Comparison of ENCODE assay signal across 13 cellular contexts in the genomic region with DNA sequence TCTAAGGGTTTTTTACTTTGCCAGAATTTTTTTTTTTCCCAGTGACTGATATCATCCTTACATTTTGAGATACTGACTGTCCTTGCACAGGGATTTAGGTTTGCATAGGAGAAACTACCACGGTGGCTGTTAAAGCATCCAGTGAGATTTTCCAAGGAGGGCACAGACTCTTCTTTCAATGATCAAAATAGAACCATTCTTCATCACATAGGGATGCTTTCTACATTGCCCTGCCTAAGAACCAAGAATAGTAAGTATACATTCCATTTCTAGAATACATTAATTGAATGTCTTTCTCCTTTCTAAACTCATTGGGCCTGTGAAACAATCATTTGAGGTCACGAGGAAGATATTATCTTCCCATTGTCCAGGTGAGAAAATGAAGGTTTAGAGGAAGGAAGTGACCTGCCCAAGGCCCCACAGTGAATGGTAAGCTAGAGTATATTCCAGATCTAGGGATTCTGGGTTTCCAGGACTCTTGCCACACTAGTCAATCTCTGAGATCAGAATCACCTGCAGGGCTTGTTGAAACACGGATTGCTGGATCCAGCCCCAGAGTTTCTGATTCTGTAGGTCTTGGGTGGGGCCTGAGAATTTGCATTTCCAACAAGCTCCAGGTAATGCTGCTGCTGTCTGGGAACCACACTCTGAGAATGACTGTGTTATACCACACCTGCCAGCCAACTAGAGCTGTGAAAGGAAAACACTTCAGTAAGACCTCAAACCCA. TPM values are rescaled to one million over a fixed set of nuclear protein-coding genes. Genes with fewer than 3 reads are reported as not detected.
DNase-seq lines count a peak whose midpoint lies in the region; ATAC-seq and TF ChIP-seq lines count a peak whose summit lies in the region.
"Had no signal": no experiment of that assay in that cellular context is flagged by ENCODE, and none has a peak within 500 bp of the region (broad histone marks: within the 10 kb centered on the region; RNA-seq: fewer than 3 reads in every experiment).

No MANE protein-coding gene starts in this region.

- DNase-seq in activated CD4-positive, alpha-beta T cell treated with anti-CD3 and anti-CD28 coated beads, Interleukin-2, amount 10 ng/mL, durations not matched to agents 7 days and 5 days: no peak
- DNase-seq in activated CD4-positive, alpha-beta T cell treated with anti-CD3 and anti-CD28 coated beads, Interleukin-2, amount 50 U/mL, for 4 hours: no peak
- DNase-seq in activated B cell treated with CpG ODN at 0.5 μM for 24 hours (no peak), GM13977 (ENCODE audit: low spot score) (no peak), ureter (ENCODE audit: low spot score) (no peak), NCI-H187 treated with DMSO at 0.1 percent for 48 hours (lab: John Stamatoyannopoulos, UW) (no peak)
- DNase-seq: ACHN, GDM1, heart right ventricle, NCI-H1092 had no signal

- in situ Hi-C loops in GM13977 (cut with MboI; ENCODE audit: low pct_unique_long_range_greater_than_20kb, low sequenced_read_pairs, unreplicated experiment): no loop called here

- H3K4me3 Mint-ChIP-seq in activated CD4-positive, alpha-beta T cell treated with anti-CD3 and anti-CD28 coated beads, Interleukin-2, amount 10 ng/mL, durations not matched to agents 7 days and 5 days: no peak overlapping the region
- peak overlapping the region; percentile 6 for H3K4me3 Mint-ChIP-seq in activated B cell treated with CpG ODN at 0.5 μM for 24 hours
- no peak overlapping the region for H3K4me3 Mint-ChIP-seq in stimulated activated memory B cell treated with anti-CD40 and anti-IgM and Interleukin-4, amounts not matched to agents 10 μg/mL and 1 μg/mL and 100 μg/mL, for 72 hours
- H3K4me3 Mint-ChIP-seq: nephron had no signal

- no peaks in the 10 kb centered on the region for H3K9me3 Mint-ChIP-seq in activated CD4-positive, alpha-beta T cell treated with anti-CD3 and anti-CD28 coated beads, Interleukin-2, amount 10 ng/mL, durations not matched to agents 7 days and 5 days
- H3K9me3 Mint-ChIP-seq in activated B cell treated with CpG ODN at 0.5 μM for 24 hours: no peaks in the 10 kb centered on the region
- H3K9me3 Mint-ChIP-seq in stimulated activated memory B cell treated with anti-CD40 and anti-IgM and Interleukin-4, amounts not matched to agents 10 μg/mL and 1 μg/mL and 100 μg/mL, for 72 hours: no peaks in the 10 kb centered on the region
- H3K9me3 Mint-ChIP-seq: nephron had no signal

- intact Hi-C loops in activated B cell treated with CpG ODN at 0.5 μM for 24 hours (cut with micrococcal nuclease): loop anchor here (1.0 to 2.0 kb wide), 6 partner anchors 13 to 54 kb away; no protein-coding TSS in a partner anchor

- POLR2A ChIA-PET in activated CD4-positive, alpha-beta T cell treated with anti-CD3 and anti-CD28 coated beads, Interleukin-2, amount 10 ng/mL, durations not matched to agents 7 days and 5 days (lab: Charles Lee): no interaction called here
- POLR2A ChIA-PET in activated B cell treated with CpG ODN at 0.5 μM for 24 hours (lab: Charles Lee): interaction anchor here (1.0 to 1.8 kb wide), 2 partner anchors 18 to 55 kb away, joined by 5 to 8 read pairs; partner anchors contain the start of gene TMEM154

- ATAC-seq in HG02981 (IDR thresholded peaks at IDR 0.05; ENCODE audit: unreplicated experiment) (peak; percentile 46), activated B cell treated with CpG ODN at 0.5 μM for 24 hours (ENCODE audit: low read depth) (no peak)
- no peak for ATAC-seq in stimulated activated memory B cell treated with anti-CD40 and anti-IgM and Interleukin-4, amounts not matched to agents 10 μg/mL and 1 μg/mL and 100 μg/mL, for 72 hours

- peak overlapping the region; percentile 1 for H3K27ac Mint-ChIP-seq in activated CD4-positive, alpha-beta T cell treated with anti-CD3 and anti-CD28 coated beads, Interleukin-2, amount 10 ng/mL, durations not matched to agents 7 days and 5 days
- H3K27ac Mint-ChIP-seq in activated B cell treated with CpG ODN at 0.5 μM for 24 hours: peak overlapping the region; percentile 60
- peak overlapping the region; percentile 48 for H3K27ac Mint-ChIP-seq in stimulated activated memory B cell treated with anti-CD40 and anti-IgM and Interleukin-4, amounts not matched to agents 10 μg/mL and 1 μg/mL and 100 μg/mL, for 72 hours
- H3K27ac Mint-ChIP-seq: nephron had no signal

- H3K4me1 Mint-ChIP-seq in activated CD4-positive, alpha-beta T cell treated with anti-CD3 and anti-CD28 coated beads, Interleukin-2, amount 10 ng/mL, durations not matched to agents 7 days and 5 days: peaks cover 19% of the 10 kb centered on the region
- peaks cover 40% of the 10 kb centered on the region for H3K4me1 Mint-ChIP-seq in activated B cell treated with CpG ODN at 0.5 μM for 24 hours
- H3K4me1 Mint-ChIP-seq in stimulated activated memory B cell treated with anti-CD40 and anti-IgM and Interleukin-4, amounts not matched to agents 10 μg/mL and 1 μg/mL and 100 μg/mL, for 72 hours: peaks cover 34% of the 10 kb centered on the region

- TF ChIP-seq CTCF in activated B cell treated with CpG ODN at 0.5 μM for 24 hours (IDR thresholded peaks at IDR 0.05) (no peak), GM13977 (IDR thresholded peaks at IDR 0.05; ENCODE audit: extremely low read depth, insufficient read depth, missing control alignments) (no peak)

- CTCF ChIA-PET in activated CD4-positive, alpha-beta T cell treated with anti-CD3 and anti-CD28 coated beads, Interleukin-2, amount 10 ng/mL, durations not matched to agents 7 days and 5 days (lab: Charles Lee): no interaction called here
- CTCF ChIA-PET in activated B cell treated with CpG ODN at 0.5 μM for 24 hours (lab: Charles Lee): interaction anchor here (0.9 to 1.2 kb wide), 3 partner anchors 9 to 243 kb away, joined by 3 read pairs; no protein-coding TSS in a partner anchor

- H3K27me3 Mint-ChIP-seq in activated CD4-positive, alpha-beta T cell treated with anti-CD3 and anti-CD28 coated beads, Interleukin-2, amount 10 ng/mL, durations not matched to agents 7 days and 5 days: peaks cover 9% of the 10 kb centered on the region
- peaks cover 3% of the 10 kb centered on the region for H3K27me3 Mint-ChIP-seq in activated B cell treated with CpG ODN at 0.5 μM for 24 hours
- H3K27me3 Mint-ChIP-seq in stimulated activated memory B cell treated with anti-CD40 and anti-IgM and Interleukin-4, amounts not matched to agents 10 μg/mL and 1 μg/mL and 100 μg/mL, for 72 hours: no peaks in the 10 kb centered on the region

- H3K36me3 Mint-ChIP-seq in activated CD4-positive, alpha-beta T cell treated with anti-CD3 and anti-CD28 coated beads, Interleukin-2, amount 10 ng/mL, durations not matched to agents 7 days and 5 days (ENCODE audit: low read depth): no peaks in the 10 kb centered on the region
- H3K36me3 Mint-ChIP-seq in activated B cell treated with CpG ODN at 0.5 μM for 24 hours (ENCODE audit: low read depth): no peaks in the 10 kb centered on the region
- no peaks in the 10 kb centered on the region for H3K36me3 Mint-ChIP-seq in stimulated activated memory B cell treated with anti-CD40 and anti-IgM and Interleukin-4, amounts not matched to agents 10 μg/mL and 1 μg/mL and 100 μg/mL, for 72 hours

RNA-seq across cellular contexts. Expression of gene TMEM154, which starts 17.7 kb away (rescaled TPM):
- 10 to 100 TPM; 28.4 to 38.1 TPM for total RNA-seq in activated CD4-positive, alpha-beta T cell treated with anti-CD3 and anti-CD28 coated beads, Interleukin-2, amount 10 ng/mL, durations not matched to agents 7 days and 5 days
- total RNA-seq in activated B cell treated with CpG ODN at 0.5 μM for 24 hours (47.5 and 59.9 TPM in 2 replicates), ureter (86.5 TPM)

Comparison
In these comparisons a context has a peak if more than half of its experiments do, and no peak if none do; other contexts are left out.
1. H3K27ac Mint-ChIP-seq: peak in every context shown above with its lines; median percentile 60 in activated B cell treated with CpG ODN at 0.5 μM for 24 hours; 48 in stimulated activated memory B cell treated with anti-CD40 and anti-IgM and Interleukin-4, amounts not matched to agents 10 μg/mL and 1 μg/mL and 100 μg/mL, for 72 hours; 1 in activated CD4-positive, alpha-beta T cell treated with anti-CD3 and anti-CD28 coated beads, Interleukin-2, amount 10 ng/mL, durations not matched to agents 7 days and 5 days.